In genomic region chr14:77582511-77582910, GRCh38 we compare ENCODE assay signal across 16 cellular contexts. TPM values are rescaled to one million over a fixed set of nuclear protein-coding genes. Genes with fewer than 3 reads are reported as not detected.
DNase-seq lines count a peak whose midpoint lies in the region; ATAC-seq, FAIRE-seq and TF ChIP-seq lines count a peak whose summit lies in the region.
"Had no signal": no experiment of that assay in that cellular context is flagged by ENCODE, and none has a peak within 500 bp of the region (broad histone marks: within the 10 kb centered on the region; RNA-seq: fewer than 3 reads in every experiment).

No MANE protein-coding gene starts in this region.

- no peak overlapping the region for H3K4me3 Mint-ChIP-seq in H9

- WGBS in H9 (ENCODE audit: extremely low coverage, insufficient read length, low lambda C conversion rate), result no CpG with 5 or more reads among the region's 3 CpGs

- no peak overlapping the region for H4K8ac ChIP-seq in H9 (replicated peaks; ENCODE audit: insufficient read length, low read depth, low read length)

- H4K20me1 ChIP-seq in H9 (ENCODE audit: control insufficient read depth, insufficient read depth, insufficient read length) (no peaks in the 10 kb centered on the region), osteoblast (ENCODE audit: insufficient read depth, low read length) (peaks cover 18% of the 10 kb centered on the region)

- no peak overlapping the region for H3K27ac ChIP-seq in H9 (ENCODE audit: insufficient read length, low read depth, low read length)
- peak overlapping the region; percentile 21 for H3K27ac ChIP-seq in osteoblast (ENCODE audit: low read depth, low read length)
- H3K27ac ChIP-seq: coronary artery had no signal

- no peak overlapping the region for H4K91ac ChIP-seq in H9 (ENCODE audit: insufficient read length, low read depth, low read length)

- H3K18ac ChIP-seq in H9 (ENCODE audit: insufficient read length, low read depth, low read length), result no peak overlapping the region

- H3K4me2 ChIP-seq in H9 (ENCODE audit: insufficient read depth, insufficient read length, low read length) (no peak overlapping the region), osteoblast (ENCODE audit: insufficient read depth, low read length) (no peak overlapping the region)

- peaks cover 4% of the 10 kb centered on the region for H3K79me1 ChIP-seq in H9 (ENCODE audit: insufficient read depth, low read depth, low read length, poor library complexity, severe bottlenecking)

- FAIRE-seq in D721Med (lab: Jason Lieb, UNC), result no peak
- FAIRE-seq: GM18507, TTC549 had no signal

- TF ChIP-seq CTCF in H9 (conservative IDR thresholded peaks at IDR 0.05), result no peak
- no peak for TF ChIP-seq CTCF in osteoblast (IDR thresholded peaks at IDR 0.05; ENCODE audit: extremely low read depth, low read depth, low read length)
- no peak for TF ChIP-seq CTCF in D721Med (IDR thresholded peaks at IDR 0.05; ENCODE audit: insufficient read depth, missing control alignments)

- H3K4me3 ChIP-seq in osteoblast (ENCODE audit: insufficient read depth, low read length), result no peak overlapping the region
- H3K4me3 ChIP-seq: coronary artery had no signal

- H3K4me1 Mint-ChIP-seq in H9, result peaks cover 5 to 10% of the 10 kb centered on the region in 2 experiments

- H3K27me3 Mint-ChIP-seq in H9 (ENCODE audit: low read depth), result no peaks in the 10 kb centered on the region
- H3K27me3 Mint-ChIP-seq: activated T-helper 17 cell treated with anti-CD3 and anti-CD28 coated beads, Interleukin-2, amount 50 U/mL, for 72 hours; naive thymus-derived CD4-positive, alpha-beta T cell had no signal

- no peak overlapping the region for H3K56ac ChIP-seq in H9 (ENCODE audit: insufficient read length, low read depth, low read length)

- peaks cover 4% of the 10 kb centered on the region for H3K36me3 ChIP-seq in osteoblast (ENCODE audit: insufficient read depth, low read length)

- no peak overlapping the region for H2AK5ac ChIP-seq in H9 (ENCODE audit: insufficient read length, low read length)

- ATAC-seq in HG03159 (IDR thresholded peaks at IDR 0.05; ENCODE audit: unreplicated experiment), result no peak
- ATAC-seq in HG03095 (IDR thresholded peaks at IDR 0.05; ENCODE audit: unreplicated experiment), result no peak
- ATAC-seq: activated T-helper 17 cell treated with anti-CD3 and anti-CD28 coated beads, Interleukin-2, amount 50 U/mL, for 72 hours; naive thymus-derived CD4-positive, alpha-beta T cell had no signal

- DNase-seq in H9 (no peak), RPMI7951 (ENCODE audit: low read depth) (peak; percentile 3), fibroblast of the conjunctiva (ENCODE audit: low read depth) (peak; percentile 28), osteoblast (ENCODE audit: insufficient read length, low spot score, missing footprints) (no peak), D721Med (ENCODE audit: insufficient read length, low spot score) (no peak)
- no peak for DNase-seq in stimulated activated CD4-positive, alpha-beta T cell treated with anti-CD3 and anti-CD28 coated beads, Interleukin-4, amount 100 ng/mL, for 24 hours
- DNase-seq: activated CD8-positive, alpha-beta memory T cell treated with anti-CD3 and anti-CD28 coated beads for 24 hours; naive thymus-derived CD4-positive, alpha-beta T cell; NCI-H1417; NCI-H226 had no signal

- no peak overlapping the region for H3K9ac ChIP-seq in H9 (ENCODE audit: extremely low read depth, insufficient read length, low read length)

- no peak overlapping the region for H3K23ac ChIP-seq in H9 (ENCODE audit: insufficient read length, low read depth, low read length)

- no peak overlapping the region for H2BK20ac ChIP-seq in H9 (ENCODE audit: low read depth, low read length, poor library complexity, severe bottlenecking)

- H4K5ac ChIP-seq in H9 (ENCODE audit: insufficient read length, low read depth, low read length), result no peak overlapping the region

- H3T11ph ChIP-seq in H9 (ENCODE audit: low read length), result no peak overlapping the region

- H2BK5ac ChIP-seq in H9 (ENCODE audit: insufficient read length, low read length), result no peak overlapping the region

- H2BK15ac ChIP-seq in H9 (ENCODE audit: low read depth, low read length), result no peak overlapping the region

- H3K9me3 ChIP-seq in H9 (ENCODE audit: control insufficient read depth, low read depth, low read length), result no peaks in the 10 kb centered on the region
- no peaks in the 10 kb centered on the region for H3K9me3 ChIP-seq in osteoblast (ENCODE audit: low read depth, low read length)

- no peak overlapping the region for H2BK120ac ChIP-seq in H9 (ENCODE audit: low read depth, low read length, poor library complexity, severe bottlenecking)

- peaks cover 0 to 1% (median 0%) of the 10 kb centered on the region in 3 experiments; a peak in 2 of 7 replicates for H3K36me3 Mint-ChIP-seq in H9 (ENCODE audit: insufficient read depth in 1 of 3, low read depth in 3 of 3)

- H2BK12ac ChIP-seq in H9 (ENCODE audit: insufficient read length, low read depth, low read length), result no peak overlapping the region

- no peaks in the 10 kb centered on the region for H3K23me2 ChIP-seq in H9 (ENCODE audit: insufficient read length, low read depth, low read length, poor library complexity, severe bottlenecking)

- peak overlapping the region in 2 of 3 experiments; percentile 60 to 68; a peak in 4 of 7 replicates for H3K27ac Mint-ChIP-seq in H9
- H3K27ac Mint-ChIP-seq: activated T-helper 17 cell treated with anti-CD3 and anti-CD28 coated beads, Interleukin-2, amount 50 U/mL, for 72 hours had no signal

- no peak overlapping the region for H3K14ac ChIP-seq in H9 (ENCODE audit: insufficient read depth, low read length)

- H3K4me1 ChIP-seq in H9 (ENCODE audit: insufficient read depth, low read length) (no peaks in the 10 kb centered on the region), osteoblast (ENCODE audit: insufficient read depth, low read length) (peaks cover 34% of the 10 kb centered on the region)

- H3K79me2 ChIP-seq in H9 (ENCODE audit: insufficient read depth, low read length), result no peaks in the 10 kb centered on the region; the same call in 1 of the 2 replicates
- H3K79me2 ChIP-seq in osteoblast (ENCODE audit: insufficient read depth, low read length), result peaks cover 87% of the 10 kb centered on the region

- H3K27me3 ChIP-seq in H9 (ENCODE audit: insufficient read depth, low read length) (no peaks in the 10 kb centered on the region), osteoblast (ENCODE audit: insufficient read depth, low read length) (no peaks in the 10 kb centered on the region)

- H2AFZ ChIP-seq in H9 (ENCODE audit: low read length), result no peak overlapping the region
- H2AFZ ChIP-seq in osteoblast (ENCODE audit: low read length), result no peak overlapping the region

- no peak overlapping the region for H3K4ac ChIP-seq in H9 (ENCODE audit: low read depth, low read length)

- no peaks in the 10 kb centered on the region for H3K9me3 Mint-ChIP-seq in H9
- H3K9me3 Mint-ChIP-seq: activated T-helper 17 cell treated with anti-CD3 and anti-CD28 coated beads, Interleukin-2, amount 50 U/mL, for 72 hours had no signal

RNA-seq across cellular contexts. Expression of gene SPTLC2, which starts 33.9 kb away (rescaled TPM):
- 32.6 and 38.2 TPM in 2 replicates for total RNA-seq in H9 (2021)
- total RNA-seq in RPMI7951 (2014; rRNA removed; shearing (Covaris generic)), result 12.0 and 15.0 TPM in 2 replicates
- total RNA-seq in osteoblast, result 59.0 and 60.4 TPM in 2 replicates

Comparison
In these comparisons a context has a peak if more than half of its experiments do, and no peak if none do; other contexts are left out.
1. DNase-seq: peak in RPMI7951 (single experiment) and fibroblast of the conjunctiva (single experiment); none in H9 (single experiment), osteoblast (single experiment), stimulated activated CD4-positive, alpha-beta T cell treated with anti-CD3 and anti-CD28 coated beads, Interleukin-4, amount 100 ng/mL, for 24 hours (single experiment) and D721Med (single experiment).